19 cellular contexts compared by ENCODE assay signal in genomic region chr11:115501504-115501894, GRCh38. TPM values are rescaled to one million over a fixed set of nuclear protein-coding genes. Genes with fewer than 3 reads are reported as not detected.
DNase-seq lines count a peak whose midpoint lies in the region; ATAC-seq, FAIRE-seq and TF ChIP-seq lines count a peak whose summit lies in the region.
"Had no signal": no experiment of that assay in that cellular context is flagged by ENCODE, and none has a peak within 500 bp of the region (broad histone marks: within the 10 kb centered on the region; RNA-seq: fewer than 3 reads in every experiment).

No MANE protein-coding gene starts in this region.

- no peak overlapping the region for H4K8ac ChIP-seq in H1 (ENCODE audit: extremely low read depth, insufficient read depth, low read length)
- H4K8ac ChIP-seq in neuronal stem cell (ENCODE audit: low read depth, low read length): no peak overlapping the region

- H3K56ac ChIP-seq in H1 (replicated peaks; ENCODE audit: insufficient read length, low read depth, low read length): no peak overlapping the region

- no peak for FAIRE-seq in H1 (lab: Jason Lieb, UNC)
- FAIRE-seq: HTR-8/SVneo had no signal

- H3K79me2 ChIP-seq in MM.1S (ENCODE audit: low read length) (peaks cover 75% of the 10 kb centered on the region), H1 (ENCODE audit: control insufficient read depth in 1 of 2, insufficient read depth in 2 of 2, low read length in 2 of 2) (no peaks in the 10 kb centered on the region)

- no peaks in the 10 kb centered on the region for H3K9me2 ChIP-seq in MM.1S (replicated peaks; ENCODE audit: insufficient read depth, low read length)

- H3K36me3 ChIP-seq in MM.1S (replicated peaks; ENCODE audit: insufficient read depth, low read length) (no peaks in the 10 kb centered on the region), H1 (ENCODE audit: control insufficient read depth in 2 of 4, insufficient read depth in 4 of 4, low read length in 3 of 4) (no peaks in the 10 kb centered on the region), neuronal stem cell (replicated peaks in 1 of 2; ENCODE audit: control insufficient read depth in 2 of 2, insufficient read depth in 2 of 2, low read length in 2 of 2) (no peaks in the 10 kb centered on the region), vagina (no peaks in the 10 kb centered on the region), Caco-2 (ENCODE audit: control insufficient read depth, insufficient read depth, low read length) (no peaks in the 10 kb centered on the region)
- H3K36me3 ChIP-seq: BLaER1, prostate gland had no signal

- H3K27me3 ChIP-seq in MM.1S (replicated peaks; ENCODE audit: insufficient read depth, low read length) (no peaks in the 10 kb centered on the region), H1 (replicated peaks in 1 of 4; ENCODE audit: control insufficient read depth in 3 of 4, extremely low read depth in 1 of 4, insufficient read depth in 3 of 4, low read length in 3 of 4) (peaks cover 12 to 41% (median 36%) of the 10 kb centered on the region in 4 experiments), neuronal stem cell (ENCODE audit: control insufficient read depth in 3 of 3, insufficient read depth in 3 of 3, low read depth in 1 of 3, low read length in 3 of 3) (peaks cover 0 to 11% (median 0%) of the 10 kb centered on the region in 3 experiments), vagina (no peaks in the 10 kb centered on the region), Caco-2 (replicated peaks; ENCODE audit: control insufficient read depth, insufficient read depth, low read length) (no peaks in the 10 kb centered on the region)

- H2BK15ac ChIP-seq in H1 (ENCODE audit: low read length) (0 out of 2 replicates have a peak overlapping the region, but pooled peaks have one; percentile 74), neuronal stem cell (ENCODE audit: low read length) (no peak overlapping the region)

- no peaks in the 10 kb centered on the region for H3K27me3 Mint-ChIP-seq in Caco-2 (ENCODE audit: insufficient read depth, unreplicated experiment)

- 24% methylated on average over 8 of the region's 8 CpGs; no CpG with 5 or more reads in 1 of the 2 experiments for WGBS in H1 (ENCODE audit: extremely low coverage in 1 of 2, insufficient coverage in 1 of 2, insufficient read length in 1 of 2, insufficient replicate concordance in 2 of 2, low coverage in 1 of 2, low lambda C conversion rate in 2 of 2, missing lambda C conversion rate in 1 of 2), 2 experiments
- no CpG with 5 or more reads among the region's 8 CpGs for WGBS in neuronal stem cell (ENCODE audit: extremely low coverage in 2 of 2, insufficient read length in 2 of 2, insufficient replicate concordance in 1 of 2), 2 donors

- H2BK120ac ChIP-seq in H1 (replicated peaks; ENCODE audit: low read depth, low read length) (no peak overlapping the region), neuronal stem cell (ENCODE audit: low read depth, low read length) (no peak overlapping the region)

- H2BK5ac ChIP-seq in H1 (ENCODE audit: low read depth, low read length): no peak overlapping the region
- H2BK5ac ChIP-seq in neuronal stem cell (ENCODE audit: low read length): no peak overlapping the region

- H3K79me1 ChIP-seq in H1 (ENCODE audit: low read depth, low read length) (peaks cover 4% of the 10 kb centered on the region; the same call in 1 of the 2 replicates), neuronal stem cell (ENCODE audit: low read depth, low read length) (no peaks in the 10 kb centered on the region)

- H2AFZ ChIP-seq in MM.1S (ENCODE audit: low read length) (no peak overlapping the region), H1 (ENCODE audit: low read length) (no peak overlapping the region), neuronal stem cell (ENCODE audit: low read length) (peak overlapping the region; percentile 63)

- H3F3A ChIP-seq in MM.1S (ENCODE audit: insufficient read depth, low read length): peaks cover 30% of the 10 kb centered on the region

- peak overlapping the region; percentile 85 for H3K27ac ChIP-seq in MM.1S (ENCODE audit: low read length)
- no peak overlapping the region for H3K27ac ChIP-seq in H1 (ENCODE audit: low read depth, low read length)
- no peak overlapping the region for H3K27ac ChIP-seq in neuronal stem cell (replicated peaks; ENCODE audit: low read length)
- no peak overlapping the region for H3K27ac ChIP-seq in vagina
- H3K27ac ChIP-seq: BLaER1 had no signal

- H2BK20ac ChIP-seq in H1 (ENCODE audit: low read length): no peak overlapping the region

- no peak for TF ChIP-seq EP300 in H1 (IDR thresholded peaks at IDR 0.05; ENCODE audit: borderline replicate concordance in 1 of 2, low read depth in 2 of 2, low read length in 2 of 2)

- no TSS peak for BruUV-seq in Caco-2 (replicated peaks; lab: Mats Ljungman, UMichigan)

- H3K4me1 Mint-ChIP-seq in Caco-2 (ENCODE audit: low read depth, unreplicated experiment): peaks cover 24% of the 10 kb centered on the region

- H3K4me3 ChIP-seq in GM12864 (ENCODE audit: low read depth, low read length): peak overlapping the region; percentile 65
- peak overlapping the region; percentile 87 for H3K4me3 ChIP-seq in MM.1S (ENCODE audit: low read length)
- H3K4me3 ChIP-seq in H1 (ENCODE audit: extremely low read depth in 1 of 4, insufficient read depth in 2 of 4, low read depth in 3 of 4, low read length in 4 of 4): peak overlapping the region in 2 of 4 experiments; percentile 11 to 85; a peak in 4 of 8 replicates
- H3K4me3 ChIP-seq in neuronal stem cell (ENCODE audit: low read length in 2 of 2): peak overlapping the region in 1 of 2 donors; percentile 73
- no peak overlapping the region for H3K4me3 ChIP-seq in vagina
- no peak overlapping the region for H3K4me3 ChIP-seq in Caco-2 (ENCODE audit: low read depth, low read length)
- H3K4me3 ChIP-seq: BLaER1 had no signal

- H3K4me1 ChIP-seq in MM.1S (ENCODE audit: low read length): peaks cover 26% of the 10 kb centered on the region
- H3K4me1 ChIP-seq in H1 (replicated peaks in 1 of 4; ENCODE audit: control insufficient read depth in 3 of 4, insufficient read depth in 4 of 4, low read length in 3 of 4): peaks cover 7 to 19% (median 16%) of the 10 kb centered on the region in 4 experiments; a peak in 6 of 7 replicates
- peaks cover 14 to 15% of the 10 kb centered on the region in 2 donors for H3K4me1 ChIP-seq in neuronal stem cell (ENCODE audit: control insufficient read depth in 2 of 2, insufficient read depth in 1 of 2, low read depth in 1 of 2, low read length in 2 of 2)
- peaks cover 34% of the 10 kb centered on the region for H3K4me1 ChIP-seq in vagina
- H3K4me1 ChIP-seq in Caco-2: peaks cover 55% of the 10 kb centered on the region

- no peak overlapping the region for H3K4ac ChIP-seq in H1 (replicated peaks; ENCODE audit: insufficient read length, low read depth, low read length)
- H3K4ac ChIP-seq in neuronal stem cell (ENCODE audit: low read length): no peak overlapping the region

- H3K23ac ChIP-seq in H1 (ENCODE audit: insufficient read length) (no peak overlapping the region), neuronal stem cell (ENCODE audit: low read depth, low read length, poor library complexity) (no peak overlapping the region)

- H3K9me3 Mint-ChIP-seq in Caco-2 (ENCODE audit: unreplicated experiment): no peaks in the 10 kb centered on the region
- H3K9me3 Mint-ChIP-seq: T-helper 1 cell treated with Interleukin-12 subunit alpha and Interleukin-12 subunit beta and Interleukin-4 antibody, amounts not matched to agents 30 μg/mL and 1 μg/mL, for 36 hours had no signal

- H4K20me1 ChIP-seq in MM.1S (ENCODE audit: insufficient read depth, low read length) (0 out of 2 replicates have a peak, but pooled peaks cover 7% of the 10 kb centered on the region), H1 (replicated peaks in 1 of 2; ENCODE audit: control insufficient read depth in 1 of 2, insufficient read depth in 2 of 2, low read length in 2 of 2) (peaks cover 6 to 11% of the 10 kb centered on the region in 2 experiments)
- H4K20me1 ChIP-seq: BLaER1 had no signal

- no peak for DNase-seq in GM12864 (ENCODE audit: low read depth)
- no peak for DNase-seq in MM.1S
- no peak for DNase-seq in H1 (ENCODE audit: low read depth in 1 of 2, low spot score in 2 of 2)
- no peak for DNase-seq in neuronal stem cell (ENCODE audit: low spot score)
- no peak for DNase-seq in vagina (ENCODE audit: extremely low spot score in 2 of 2)
- no peak for DNase-seq in Caco-2
- DNase-seq: activated CD8-positive, alpha-beta memory T cell treated with anti-CD3 and anti-CD28 coated beads, Interleukin-2, amount 10 ng/mL, durations not matched to agents 7 days and 5 days; activated effector memory CD4-positive, alpha-beta T cell treated with Interleukin-2 at 50 U/mL for 16 hours; amniotic stem cell; cortex of kidney; naive B cell; NK-92 treated with Interleukin-12 subunit alpha and Interleukin-12 subunit beta, amount 100 ng/mL, for 24 hours had no signal

- peak overlapping the region; percentile 90 for H3K9ac ChIP-seq in MM.1S (ENCODE audit: low read length)
- no peak overlapping the region for H3K9ac ChIP-seq in H1 (replicated peaks in 1 of 4; ENCODE audit: extremely low read depth in 1 of 4, low read depth in 3 of 4, low read length in 3 of 4)
- no peak overlapping the region for H3K9ac ChIP-seq in neuronal stem cell (ENCODE audit: low read depth, low read length, poor library complexity)
- H3K9ac ChIP-seq: BLaER1 had no signal

- no peak overlapping the region for H2BK12ac ChIP-seq in H1 (ENCODE audit: low read depth, low read length)
- no peak overlapping the region for H2BK12ac ChIP-seq in neuronal stem cell (ENCODE audit: low read length)

- ATAC-seq in GM21447 (IDR thresholded peaks at IDR 0.05; ENCODE audit: unreplicated experiment): no peak
- ATAC-seq: activated CD4-positive, CD25-positive, alpha-beta regulatory T cell treated with anti-CD3 and anti-CD28 coated beads, Interleukin-2, amount 50 U/mL, for 24 hours; activated CD8-positive, alpha-beta memory T cell treated with anti-CD3 and anti-CD28 coated beads, Interleukin-2, amount 10 ng/mL, durations not matched to agents 7 days and 5 days; left lobe of liver had no signal

- H3K27ac Mint-ChIP-seq in Caco-2 (ENCODE audit: unreplicated experiment): no peak overlapping the region
- H3K27ac Mint-ChIP-seq: activated CD8-positive, alpha-beta memory T cell treated with anti-CD3 and anti-CD28 coated beads, Interleukin-2, amount 10 ng/mL, durations not matched to agents 7 days and 5 days; naive B cell; T-helper 1 cell treated with Interleukin-12 subunit alpha and Interleukin-12 subunit beta and Interleukin-4 antibody, amounts not matched to agents 30 μg/mL and 1 μg/mL, for 36 hours had no signal

- H3K18ac ChIP-seq in H1 (ENCODE audit: extremely low read depth, low read length): no peak overlapping the region
- H3K18ac ChIP-seq in neuronal stem cell (ENCODE audit: low read length): no peak overlapping the region

- peaks cover 29% of the 10 kb centered on the region for H3K23me2 ChIP-seq in H1 (ENCODE audit: low read depth, low read length)

- H3K9me3 ChIP-seq in MM.1S (replicated peaks; ENCODE audit: insufficient read depth, low read length) (no peaks in the 10 kb centered on the region), H1 (ENCODE audit: insufficient read depth in 2 of 2, low read depth in 1 of 2, low read length in 1 of 2) (no peaks in the 10 kb centered on the region), neuronal stem cell (replicated peaks in 1 of 2; ENCODE audit: control insufficient read depth in 2 of 2, insufficient read depth in 1 of 2, low read depth in 1 of 2, low read length in 2 of 2) (no peaks in the 10 kb centered on the region), vagina (no peaks in the 10 kb centered on the region), Caco-2 (no peaks in the 10 kb centered on the region)
- H3K9me3 ChIP-seq: prostate gland had no signal

- H2AK5ac ChIP-seq in H1 (ENCODE audit: low read depth, low read length): no peak overlapping the region
- no peak overlapping the region for H2AK5ac ChIP-seq in neuronal stem cell (ENCODE audit: low read depth, low read length)

- no peak overlapping the region for H4K91ac ChIP-seq in H1 (replicated peaks; ENCODE audit: insufficient read length, low read length)
- H4K91ac ChIP-seq in neuronal stem cell (ENCODE audit: low read depth, low read length, poor library complexity): no peak overlapping the region

- peak overlapping the region; percentile 98 for H3K4me2 ChIP-seq in MM.1S (ENCODE audit: low read depth, low read length)
- peak overlapping the region; percentile 98 to 99 for H3K4me2 ChIP-seq in H1 (ENCODE audit: insufficient read depth in 1 of 2, low read depth in 2 of 2, low read length in 2 of 2)
- H3K4me2 ChIP-seq in neuronal stem cell (ENCODE audit: insufficient read depth, low read length, poor library complexity, severe bottlenecking): peak overlapping the region; percentile 54
- H3K4me2 ChIP-seq: BLaER1 had no signal

- H3K14ac ChIP-seq in H1 (ENCODE audit: insufficient read length) (no peak overlapping the region), neuronal stem cell (ENCODE audit: low read length) (no peak overlapping the region)

- intact Hi-C loops in vagina (cut with DNase I) (no loop called here), Caco-2 (cut with micrococcal nuclease; ENCODE audit: unreplicated experiment) (loop anchor here (5.0 to 10.0 kb wide), 4 partner anchors 173 to 773 kb away; no protein-coding TSS in a partner anchor)

- H4K5ac ChIP-seq in H1 (ENCODE audit: insufficient read length, low read depth, low read length): no peak overlapping the region

- TF ChIP-seq CTCF in GM12864 (IDR thresholded peaks at IDR 0.05; ENCODE audit: low read depth, low read length, missing control alignments) (no peak), MM.1S (IDR thresholded peaks at IDR 0.05; ENCODE audit: low read length) (no peak), H1 (IDR thresholded peaks at IDR 0.05; ENCODE audit: control extremely low read depth in 1 of 3, insufficient read depth in 1 of 3, low read depth in 1 of 3, low read length in 3 of 3) (no peak), vagina (IDR thresholded peaks at IDR 0.05) (no peak), Caco-2 (IDR thresholded peaks at IDR 0.05; ENCODE audit: insufficient read depth in 1 of 2, low read depth in 1 of 2, low read length in 1 of 2, severe bottlenecking in 1 of 2, unreplicated experiment in 1 of 2) (no peak)

- CTCF ChIA-PET in H1 (lab: Charles Lee; ENCODE audit: partially characterized antibody): interaction anchor here (0.6 to 3.0 kb wide), 7 partner anchors 15 to 228 kb away, joined by 3 to 17 read pairs (median 4); no protein-coding TSS in a partner anchor
- CTCF ChIA-PET in Caco-2 (lab: Charles Lee): interaction anchor here (0.7 to 2.1 kb wide), 4 partner anchors 47 to 177 kb away, joined by 3 to 8 read pairs (median 4); no protein-coding TSS in a partner anchor

- TF ChIP-seq RAD21 in H1 (IDR thresholded peaks at IDR 0.05 in 1 of 2, conservative IDR thresholded peaks at IDR 0.05 in 1 of 2; ENCODE audit: low read depth in 2 of 2, low read length in 2 of 2): no peak

- H3K36me3 Mint-ChIP-seq in Caco-2 (ENCODE audit: insufficient read depth, unreplicated experiment): peaks cover 34% of the 10 kb centered on the region
- H3K36me3 Mint-ChIP-seq: activated CD8-positive, alpha-beta memory T cell treated with anti-CD3 and anti-CD28 coated beads, Interleukin-2, amount 10 ng/mL, durations not matched to agents 7 days and 5 days; naive B cell had no signal

- TF ChIP-seq POLR2A in H1 (IDR thresholded peaks at IDR 0.05; ENCODE audit: control extremely low read depth in 1 of 2, low read depth in 2 of 2, low read length in 2 of 2) (no peak), vagina (IDR thresholded peaks at IDR 0.05) (no peak)

- POLR2A ChIA-PET in H1 (lab: Charles Lee; ENCODE audit: partially characterized antibody): interaction anchor here (0.9 to 1.8 kb wide), 4 partner anchors 8 to 132 kb away, joined by 3 to 7 read pairs (median 3); no protein-coding TSS in a partner anchor
- POLR2A ChIA-PET in Caco-2 (lab: Charles Lee): interaction anchor here (0.6 to 1.4 kb wide), 2 partner anchors 8 to 13 kb away, joined by 3 to 10 read pairs; no protein-coding TSS in a partner anchor

- H3K4me3 Mint-ChIP-seq in Caco-2 (ENCODE audit: unreplicated experiment): no peak overlapping the region
- H3K4me3 Mint-ChIP-seq: activated CD8-positive, alpha-beta memory T cell treated with anti-CD3 and anti-CD28 coated beads, Interleukin-2, amount 10 ng/mL, durations not matched to agents 7 days and 5 days; naive B cell; T-helper 1 cell treated with Interleukin-12 subunit alpha and Interleukin-12 subunit beta and Interleukin-4 antibody, amounts not matched to agents 30 μg/mL and 1 μg/mL, for 36 hours had no signal

RNA-seq across cellular contexts. Expression of gene CADM1, which starts 2.7 kb away (rescaled TPM):
- 25.3 and 29.3 TPM in 2 replicates for total RNA-seq in H1 (2021; fragmentation: NEBNext Ultra II Directional; extraction: Animal tissue kit (Norgen Biotek cat#: 25700))
- 8.3 and 9.6 TPM in 2 replicates for polyA plus RNA-seq in H1 (2011; rRNA removed)
- polyA plus RNA-seq in H1 (2011; cell fraction: cytosol; rRNA removed): 12.8 TPM
- 20.1 TPM for polyA plus RNA-seq in H1 (2011; cell fraction: nucleus; rRNA removed)
- 14.8 to 19.0 TPM (median 15.7 TPM) in 4 replicates for polyA plus RNA-seq in H1 (2012, experiment 1 of 2)
- polyA plus RNA-seq in H1 (2012, experiment 2 of 2): 2.3 TPM
- polyA plus RNA-seq in H1 (2013, experiment 1 of 2): 31.9 TPM
- 32.4 TPM for polyA plus RNA-seq in H1 (2013, experiment 2 of 2)
- 35.1 and 35.8 TPM in 2 replicates for polyA minus RNA-seq in H1 (2011; rRNA and poly(A)+ RNA removed)
- 10.9 TPM for polyA minus RNA-seq in H1 (2011; cell fraction: cytosol; rRNA and poly(A)+ RNA removed)
- 46.8 TPM for polyA minus RNA-seq in H1 (2011; cell fraction: nucleus; rRNA and poly(A)+ RNA removed)
- polyA plus RNA-seq in neuronal stem cell (2013, experiment 1 of 2): 70.2 TPM
- 74.4 TPM for polyA plus RNA-seq in neuronal stem cell (2013, experiment 2 of 2)
- total RNA-seq in vagina: 37.1 TPM
- total RNA-seq in Caco-2 (2022): 440 and 534 TPM in 2 replicates

Comparison
In these comparisons a context has a peak if more than half of its experiments do, and no peak if none do; other contexts are left out.
1. H3K4me3 ChIP-seq: peak in GM12864 (single experiment) and MM.1S (single experiment); none in vagina (0 of 2) and Caco-2 (single experiment).
2. RNA of gene CADM1, which starts 2.7 kb away (total RNA-seq): 440 to 534 TPM in Caco-2; 37.1 TPM in vagina (single experiment) and 25.3 to 29.3 TPM in H1; every median in the first group is over 10 times any median in the second.
3. Peak in every context shown above with its lines, with median percentiles within 50 percentile points of each other: H3K4me2 ChIP-seq.